In the genomic region with DNA sequence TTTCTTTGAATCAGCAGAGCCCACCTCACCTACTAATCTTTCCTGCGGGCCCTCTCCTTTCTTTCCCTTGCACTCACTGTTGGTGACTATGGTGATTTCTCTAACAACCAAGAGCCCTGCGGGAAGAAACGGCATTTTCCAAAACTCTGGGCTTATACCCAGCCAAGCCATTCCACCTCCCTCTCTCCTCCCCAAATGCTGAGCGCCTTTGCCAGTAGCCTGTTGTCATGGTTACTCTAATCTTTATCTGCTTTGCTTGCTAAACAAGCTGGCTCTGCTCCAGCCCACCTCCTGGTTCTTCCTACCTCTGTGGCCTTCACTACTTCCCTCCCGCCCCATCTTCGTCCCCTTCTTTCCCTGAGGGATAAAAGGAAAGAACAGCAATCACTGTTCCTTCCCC, we compare ENCODE assay signal across 16 cellular contexts.
DNase-seq lines count a peak whose midpoint lies in the region; ATAC-seq lines count a peak whose summit lies in the region.
"Had no signal": no experiment of that assay in that cellular context is flagged by ENCODE, and none has a peak within 500 bp of the region (broad histone marks: within the 10 kb centered on the region; RNA-seq: fewer than 3 reads in every experiment).

No MANE protein-coding gene starts in this region.

- CTCF ChIA-PET in activated CD4-positive, alpha-beta T cell treated with anti-CD3 and anti-CD28 coated beads for 36 hours (lab: Charles Lee) = no interaction called here

- intact Hi-C loops in activated CD4-positive, alpha-beta T cell treated with anti-CD3 and anti-CD28 coated beads for 36 hours (cut with DNase I, micrococcal nuclease) = no loop called here

- H3K27ac Mint-ChIP-seq in activated CD4-positive, alpha-beta T cell treated with anti-CD3 and anti-CD28 coated beads for 36 hours = no peak overlapping the region
- H3K27ac Mint-ChIP-seq: activated naive CD8-positive, alpha-beta T cell treated with anti-CD3 and anti-CD28 coated beads, Interleukin-2, amount 50 U/mL, for 24 hours; activated T-cell treated with anti-CD3 and anti-CD28 coated beads, Interleukin-2, amount 50 U/mL, for 24 hours; T-helper 17 cell had no signal

- H3K4me1 Mint-ChIP-seq in activated CD4-positive, alpha-beta T cell treated with anti-CD3 and anti-CD28 coated beads for 36 hours = no peaks in the 10 kb centered on the region
- H3K4me1 Mint-ChIP-seq: activated naive CD8-positive, alpha-beta T cell treated with anti-CD3 and anti-CD28 coated beads, Interleukin-2, amount 50 U/mL, for 24 hours; T-helper 17 cell had no signal

- H3K9me3 Mint-ChIP-seq in activated CD4-positive, alpha-beta T cell treated with anti-CD3 and anti-CD28 coated beads for 36 hours (ENCODE audit: low read depth) = no peaks in the 10 kb centered on the region
- H3K9me3 Mint-ChIP-seq: activated naive CD8-positive, alpha-beta T cell treated with anti-CD3 and anti-CD28 coated beads, Interleukin-2, amount 50 U/mL, for 24 hours; activated T-cell treated with anti-CD3 and anti-CD28 coated beads, Interleukin-2, amount 50 U/mL, for 24 hours had no signal

- no peaks in the 10 kb centered on the region for H3K36me3 Mint-ChIP-seq in activated CD4-positive, alpha-beta T cell treated with anti-CD3 and anti-CD28 coated beads for 36 hours (ENCODE audit: low read depth)

- no peak for ATAC-seq in GM21360 (IDR thresholded peaks at IDR 0.05; ENCODE audit: unreplicated experiment)
- ATAC-seq in activated CD4-positive, alpha-beta T cell treated with anti-CD3 and anti-CD28 coated beads for 36 hours = no peak
- ATAC-seq: A549; activated naive CD8-positive, alpha-beta T cell treated with anti-CD3 and anti-CD28 coated beads, Interleukin-2, amount 50 U/mL, for 24 hours; HCT116; T-helper 17 cell had no signal

- POLR2A ChIA-PET in activated CD4-positive, alpha-beta T cell treated with anti-CD3 and anti-CD28 coated beads for 36 hours (lab: Charles Lee) = no interaction called here

- no peak overlapping the region for H3K4me3 Mint-ChIP-seq in activated CD4-positive, alpha-beta T cell treated with anti-CD3 and anti-CD28 coated beads for 36 hours
- H3K4me3 Mint-ChIP-seq: activated naive CD8-positive, alpha-beta T cell treated with anti-CD3 and anti-CD28 coated beads, Interleukin-2, amount 50 U/mL, for 24 hours; activated T-cell treated with anti-CD3 and anti-CD28 coated beads, Interleukin-2, amount 50 U/mL, for 24 hours; T-helper 17 cell had no signal

- H3K27ac ChIP-seq in cingulate gyrus (ENCODE audit: low read depth, low read length) = peak overlapping the region; percentile 4
- H3K27ac ChIP-seq: A549, thoracic aorta had no signal

- DNase-seq in NCI-H2029 (lab: John Stamatoyannopoulos, UW) (peak; percentile 4), NCI-H2029 treated with DMSO at 0.1 percent for 48 hours (lab: John Stamatoyannopoulos, UW) (no peak), NCI-H82 treated with DMSO at 0.1 percent for 48 hours (lab: John Stamatoyannopoulos, UW; ENCODE audit: unreplicated experiment) (peak; percentile 68), occipital lobe (lab: John Stamatoyannopoulos, UW) (peak; percentile 65)
- DNase-seq in activated CD4-positive, alpha-beta T cell treated with anti-CD3 and anti-CD28 coated beads for 1 hour = no peak
- DNase-seq in activated CD4-positive, alpha-beta T cell treated with anti-CD3 and anti-CD28 coated beads for 36 hours = no peak
- DNase-seq: activated CD4-positive, alpha-beta T cell treated with anti-CD3 and anti-CD28 coated beads for 4 hours; activated naive CD8-positive, alpha-beta T cell treated with anti-CD3 and anti-CD28 coated beads, Interleukin-2, amount 50 U/mL, for 24 hours; activated T-cell treated with anti-CD3 and anti-CD28 coated beads, Interleukin-2, amount 50 U/mL, for 24 hours; NCI-H446; T-helper 17 cell had no signal

- H3K27me3 Mint-ChIP-seq in activated CD4-positive, alpha-beta T cell treated with anti-CD3 and anti-CD28 coated beads for 36 hours = peaks cover 8% of the 10 kb centered on the region

Comparison
In these comparisons a context has a peak if more than half of its experiments do, and no peak if none do; other contexts are left out.
1. DNase-seq: peak in NCI-H2029 (single experiment), NCI-H82 treated with DMSO at 0.1 percent for 48 hours (single experiment) and occipital lobe (single experiment); none in NCI-H2029 treated with DMSO at 0.1 percent for 48 hours (single experiment), activated CD4-positive, alpha-beta T cell treated with anti-CD3 and anti-CD28 coated beads for 1 hour (single experiment) and activated CD4-positive, alpha-beta T cell treated with anti-CD3 and anti-CD28 coated beads for 36 hours (single experiment).